In the genomic region with DNA sequence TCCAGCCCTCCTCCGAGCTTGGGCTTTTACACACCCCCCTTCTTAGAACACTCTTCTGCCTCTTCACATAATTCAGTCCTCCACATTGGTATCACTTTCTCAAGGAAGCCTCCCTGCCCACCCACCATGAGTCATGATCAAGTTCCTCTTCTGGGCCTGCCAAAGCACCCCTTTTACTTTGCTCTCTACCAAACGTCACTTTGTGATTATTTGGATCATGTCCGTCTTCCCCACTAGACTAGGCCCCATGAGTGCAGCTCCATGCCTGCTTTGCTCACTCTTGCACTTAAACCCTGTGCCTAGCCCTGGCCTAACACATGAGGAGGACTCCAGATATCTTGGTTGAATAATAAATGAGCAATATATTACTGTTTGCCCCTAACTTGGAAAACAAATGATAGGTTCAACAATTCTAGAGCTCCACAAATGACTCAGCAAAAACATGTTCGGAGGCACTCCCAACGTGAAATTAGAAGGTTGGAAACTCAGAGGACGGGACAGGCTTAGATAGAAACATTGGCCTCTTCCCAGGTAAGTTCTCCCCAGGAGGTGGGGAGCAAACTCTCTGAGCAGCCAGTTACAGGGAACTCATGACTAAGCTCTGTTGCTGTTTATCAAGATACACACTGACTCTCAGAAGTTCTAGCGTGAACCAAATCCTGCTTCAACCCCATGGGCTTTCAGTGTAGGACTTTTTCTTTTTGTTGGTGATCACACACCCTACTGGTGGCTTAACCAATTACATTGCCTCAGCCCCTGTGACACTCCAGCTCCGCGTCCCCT, we compare ENCODE assay signal across 8 cellular contexts. TPM values are rescaled to one million over a fixed set of nuclear protein-coding genes. Genes with fewer than 3 reads are reported as not detected.
DNase-seq lines count a peak whose midpoint lies in the region; ATAC-seq and TF ChIP-seq lines count a peak whose summit lies in the region.

No MANE protein-coding gene starts in this region.

- peaks cover 9% of the 10 kb centered on the region for H3K4me1 ChIP-seq in osteoblast (ENCODE audit: insufficient read depth, low read length)

- H3K9me3 Mint-ChIP-seq in activated T-cell treated with anti-CD3 and anti-CD28 coated beads, Interleukin-2, amount 50 U/mL, for 24 hours, result no peaks in the 10 kb centered on the region

- peak overlapping the region; percentile 53 for H3K4me2 ChIP-seq in osteoblast (ENCODE audit: insufficient read depth, low read length)

- peak; percentile 57 for DNase-seq in COLO829 (ENCODE audit: low spot score)
- DNase-seq in NCI-H446 treated with DMSO at 0.1 percent for 48 hours (lab: John Stamatoyannopoulos, UW), result peak; percentile 19
- DNase-seq in activated T-cell treated with anti-CD3 and anti-CD28 coated beads, Interleukin-2, amount 50 U/mL, for 24 hours, result peak; percentile 44
- peak; percentile 82 for DNase-seq in fibroblast of villous mesenchyme (ENCODE audit: low read depth)
- DNase-seq in osteoblast (ENCODE audit: insufficient read length, low spot score, missing footprints), result peak; percentile 89
- no peak for DNase-seq in NCI-H1105 treated with DMSO at 0.1 percent for 48 hours (lab: John Stamatoyannopoulos, UW)

- no peaks in the 10 kb centered on the region for H3K79me2 ChIP-seq in osteoblast (ENCODE audit: insufficient read depth, low read length)

- H3K27me3 ChIP-seq in osteoblast (ENCODE audit: insufficient read depth, low read length), result peaks cover 5% of the 10 kb centered on the region

- peak overlapping the region; percentile 60 for H3K27ac ChIP-seq in osteoblast (ENCODE audit: low read depth, low read length)

- peaks cover 18% of the 10 kb centered on the region for H3K4me1 Mint-ChIP-seq in activated T-cell treated with anti-CD3 and anti-CD28 coated beads, Interleukin-2, amount 50 U/mL, for 24 hours (ENCODE audit: low read depth)

- peak overlapping the region; percentile 9 for H3K4me3 Mint-ChIP-seq in activated T-cell treated with anti-CD3 and anti-CD28 coated beads, Interleukin-2, amount 50 U/mL, for 24 hours

- ATAC-seq in GM21786 (IDR thresholded peaks at IDR 0.05; ENCODE audit: unreplicated experiment) (peak; percentile 55), GM21528 (IDR thresholded peaks at IDR 0.05; ENCODE audit: low FRiP score, unreplicated experiment) (no peak)

- H3K9me3 ChIP-seq in osteoblast (ENCODE audit: low read depth, low read length), result no peaks in the 10 kb centered on the region

- peak; percentile 67 for TF ChIP-seq CTCF in fibroblast of villous mesenchyme (IDR thresholded peaks at IDR 0.05; ENCODE audit: insufficient read depth, low read depth, low read length)
- TF ChIP-seq CTCF in osteoblast (IDR thresholded peaks at IDR 0.05; ENCODE audit: extremely low read depth, low read depth, low read length), result peak; percentile 67

- H3K36me3 ChIP-seq in osteoblast (ENCODE audit: insufficient read depth, low read length), result no peaks in the 10 kb centered on the region

- H3K36me3 Mint-ChIP-seq in activated T-cell treated with anti-CD3 and anti-CD28 coated beads, Interleukin-2, amount 50 U/mL, for 24 hours (ENCODE audit: low read depth), result no peaks in the 10 kb centered on the region

- peak overlapping the region; percentile 86 for H3K27ac Mint-ChIP-seq in activated T-cell treated with anti-CD3 and anti-CD28 coated beads, Interleukin-2, amount 50 U/mL, for 24 hours

- H4K20me1 ChIP-seq in osteoblast (ENCODE audit: insufficient read depth, low read length), result no peaks in the 10 kb centered on the region

- H2AFZ ChIP-seq in osteoblast (ENCODE audit: low read length), result peak overlapping the region; percentile 66

- H3K27me3 Mint-ChIP-seq in activated T-cell treated with anti-CD3 and anti-CD28 coated beads, Interleukin-2, amount 50 U/mL, for 24 hours, result peaks cover 8% of the 10 kb centered on the region

- H3K4me3 ChIP-seq in fibroblast of villous mesenchyme (ENCODE audit: low read depth, low read length) (no peak overlapping the region), osteoblast (ENCODE audit: insufficient read depth, low read length) (no peak overlapping the region)

RNA-seq across cellular contexts. Expression of gene G6PC1, which starts 28.3 kb away (rescaled TPM):
- total RNA-seq in fibroblast of villous mesenchyme (not detected in 2 replicates), osteoblast (not detected in 2 replicates)

RNA-seq across cellular contexts. Expression of gene AARSD1, which starts 35.3 kb away (rescaled TPM):
- total RNA-seq in fibroblast of villous mesenchyme (16.0 and 16.8 TPM in 2 replicates), osteoblast (14.1 and 16.2 TPM in 2 replicates)

RNA-seq across cellular contexts. Expression of gene PTGES3L, which starts 51.0 kb away (rescaled TPM):
- total RNA-seq in fibroblast of villous mesenchyme (1.3 TPM in 2 replicates), osteoblast (under 0.01 and 0.29 TPM in 2 replicates)

RNA-seq across cellular contexts. Expression of gene RUNDC1, which starts 51.5 kb away (rescaled TPM):
- total RNA-seq in fibroblast of villous mesenchyme (9.3 and 11.2 TPM in 2 replicates), osteoblast (8.8 and 10.1 TPM in 2 replicates)
